Comparison of ENCODE assay signal across 1 cellular context in the genomic region with DNA sequence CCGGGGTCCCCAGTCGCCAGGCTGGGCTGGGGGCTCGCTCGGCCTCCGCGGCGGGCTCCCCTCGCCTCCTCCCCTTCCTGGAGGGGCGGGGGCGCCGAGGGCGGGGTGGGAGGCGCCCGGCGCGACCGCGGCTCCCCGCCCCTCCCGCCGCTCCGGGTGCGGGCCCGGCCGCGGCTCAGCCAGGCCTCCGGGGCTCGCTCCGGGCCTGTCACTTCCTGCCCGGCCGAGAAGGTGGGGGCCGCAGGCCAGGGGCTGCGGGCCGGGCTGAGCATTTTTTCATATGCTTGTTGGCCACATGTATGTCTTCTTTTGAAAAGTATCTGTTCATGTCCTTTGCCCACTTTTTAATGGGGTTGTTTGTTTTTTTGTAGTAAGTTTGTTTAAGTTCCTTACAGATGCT.
TF ChIP-seq lines count a peak whose summit lies in the region.

No MANE protein-coding gene starts in this region.

TF ChIP-seq in K562, 482 proteins besides CTCF, POLR2A, EP300 and RAD21:
- TF ChIP-seq PHF20 (IDR thresholded peaks at IDR 0.05; ENCODE audit: partially characterized antibody) = peak; percentile 23
- peak in 1 of 2 experiments; percentile 67; a peak in 1 of 4 replicates for TF ChIP-seq MAZ (CRISPR knock-in tag; conservative IDR thresholded peaks at IDR 0.05 in 1 of 2, IDR thresholded peaks at IDR 0.05 in 1 of 2)
- TF ChIP-seq, protein P1, sequence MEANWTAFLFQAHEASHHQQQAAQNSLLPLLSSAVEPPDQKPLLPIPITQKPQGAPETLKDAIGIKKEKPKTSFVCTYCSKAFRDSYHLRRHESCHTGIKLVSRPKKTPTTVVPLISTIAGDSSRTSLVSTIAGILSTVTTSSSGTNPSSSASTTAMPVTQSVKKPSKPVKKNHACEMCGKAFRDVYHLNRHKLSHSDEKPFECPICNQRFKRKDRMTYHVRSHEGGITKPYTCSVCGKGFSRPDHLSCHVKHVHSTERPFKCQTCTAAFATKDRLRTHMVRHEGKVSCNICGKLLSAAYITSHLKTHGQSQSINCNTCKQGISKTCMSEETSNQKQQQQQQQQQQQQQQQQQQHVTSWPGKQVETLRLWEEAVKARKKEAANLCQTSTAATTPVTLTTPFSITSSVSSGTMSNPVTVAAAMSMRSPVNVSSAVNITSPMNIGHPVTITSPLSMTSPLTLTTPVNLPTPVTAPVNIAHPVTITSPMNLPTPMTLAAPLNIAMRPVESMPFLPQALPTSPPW (CRISPR knock-in tag; IDR thresholded peaks at IDR 0.05) = peak; percentile 36; the same call in 1 of the 2 replicates
